Comparison of ENCODE assay signal across 31 cellular contexts in genomic region chr18:48226401-48226800, GRCh38.
"Had no signal": no experiment of that assay in that cellular context is flagged by ENCODE, and none has a peak within 500 bp of the region (broad histone marks: within the 10 kb centered on the region; RNA-seq: fewer than 3 reads in every experiment).

No MANE protein-coding gene starts in this region.

- H3K36me3 Mint-ChIP-seq: activated naive CD8-positive, alpha-beta T cell treated with anti-CD3 and anti-CD28 coated beads for 36 hours had no signal

- H3K4me3 Mint-ChIP-seq: activated B cell treated with CpG ODN at 0.5 μM for 24 hours; activated CD8-positive, alpha-beta T cell treated with anti-CD3 and anti-CD28 coated beads for 36 hours; activated naive CD8-positive, alpha-beta T cell treated with anti-CD3 and anti-CD28 coated beads for 36 hours; activated T-cell treated with anti-CD3 and anti-CD28 coated beads, Interleukin-2, amount 50 U/mL, for 4 hours; central memory CD8-positive, alpha-beta T cell had no signal

- H3K4me1 Mint-ChIP-seq: activated B cell treated with CpG ODN at 0.5 μM for 24 hours; activated naive CD8-positive, alpha-beta T cell treated with anti-CD3 and anti-CD28 coated beads for 36 hours had no signal

- H2AFZ ChIP-seq: PC-9 had no signal

- DNase-seq: activated B cell treated with CpG ODN at 0.5 μM for 24 hours; activated CD4-positive, alpha-beta T cell treated with anti-CD3 and anti-CD28 coated beads for 4 hours; activated CD4-positive, CD25-positive, alpha-beta regulatory T cell treated with anti-CD3 and anti-CD28 coated beads, Interleukin-2, amount 50 U/mL, for 72 hours; activated CD8-positive, alpha-beta T cell treated with anti-CD3 and anti-CD28 coated beads for 36 hours; activated gamma-delta T cell treated with Interleukin-2 at 50 U/mL for 16 hours; activated naive CD4-positive, alpha-beta T cell treated with anti-CD3 and anti-CD28 coated beads, Interleukin-2, amount 50 U/mL, for 16 hours; activated naive CD8-positive, alpha-beta T cell treated with anti-CD3 and anti-CD28 coated beads for 36 hours; activated T-cell treated with anti-CD3 and anti-CD28 coated beads for 4 hours; activated T-cell treated with anti-CD3 and anti-CD28 coated beads, Interleukin-2, amount 50 U/mL, for 4 hours; amniotic stem cell; aorta; brain microvascular endothelial cell; colonic mucosa; Kasumi-1; KG1; NCI-H1092 treated with DMSO at 0.1 percent for 48 hours; NCI-H187; NCI-H2107; NCI-H2171; NCI-H510A; NCI-H526; NCI-H748 treated with DMSO at 0.1 percent for 48 hours; SHP77; SJCRH30; T-helper 2 cell; T-helper 9 cell had no signal

- ATAC-seq: activated T-cell treated with anti-CD3 and anti-CD28 coated beads, Interleukin-2, amount 50 U/mL, for 4 hours had no signal

- H3K9me3 ChIP-seq: colonic mucosa, SJCRH30 had no signal

- H3K4me3 ChIP-seq: colonic mucosa, PC-9, SJCRH30, SK-N-MC had no signal

- H3K4me1 ChIP-seq: colonic mucosa, SJCRH30 had no signal

- H3K27ac ChIP-seq: brain microvascular endothelial cell, colonic mucosa, SJCRH30, SK-N-MC, VCaP had no signal

- H3K9me3 Mint-ChIP-seq: activated B cell treated with CpG ODN at 0.5 μM for 24 hours; activated CD8-positive, alpha-beta T cell treated with anti-CD3 and anti-CD28 coated beads for 36 hours; activated naive CD8-positive, alpha-beta T cell treated with anti-CD3 and anti-CD28 coated beads for 36 hours; activated T-cell treated with anti-CD3 and anti-CD28 coated beads, Interleukin-2, amount 50 U/mL, for 4 hours; activated T-helper 1 cell treated with anti-CD3 and anti-CD28 coated beads, Interleukin-12 subunit alpha, Interleukin-12 subunit beta, Interleukin-2, Interleukin-4 antibody, amounts not matched to agents 30 ng/mL and 10 ng/mL and 1 ng/mL, durations not matched to agents 14 hours and 24 hours and 36 hours; central memory CD8-positive, alpha-beta T cell had no signal

- H3K27me3 ChIP-seq: colonic mucosa, SJCRH30 had no signal

- H3K36me3 ChIP-seq: brain microvascular endothelial cell, colonic mucosa, SJCRH30 had no signal

- H3K4me2 ChIP-seq: PC-9 had no signal

- H3K27ac Mint-ChIP-seq: activated B cell treated with CpG ODN at 0.5 μM for 24 hours; activated CD8-positive, alpha-beta T cell treated with anti-CD3 and anti-CD28 coated beads for 36 hours; activated naive CD8-positive, alpha-beta T cell treated with anti-CD3 and anti-CD28 coated beads for 36 hours; activated T-helper 1 cell treated with anti-CD3 and anti-CD28 coated beads, Interleukin-12 subunit alpha, Interleukin-12 subunit beta, Interleukin-2, Interleukin-4 antibody, amounts not matched to agents 30 ng/mL and 10 ng/mL and 1 ng/mL, durations not matched to agents 14 hours and 24 hours and 36 hours had no signal
